Comparison of ENCODE assay signal across 23 cellular contexts in genomic region chr5:6869677-6870076, GRCh38.
"Had no signal": no experiment of that assay in that cellular context is flagged by ENCODE, and none has a peak within 500 bp of the region (broad histone marks: within the 10 kb centered on the region; RNA-seq: fewer than 3 reads in every experiment).

No MANE protein-coding gene starts in this region.

- H3K27ac ChIP-seq: SJSA1, SK-N-MC had no signal

- FAIRE-seq: HepG2, RCC 7860 had no signal

- H3K9me3 ChIP-seq: MG63, SJSA1 had no signal

- H3K4me3 ChIP-seq: MG63, SJSA1, SK-N-MC had no signal

- H3K4me1 ChIP-seq: SJSA1 had no signal

- H3K36me3 ChIP-seq: MG63, SJSA1 had no signal

- DNase-seq: IMR-90, Karpas-422, KG1, MG63, NCI-H1092 treated with DMSO at 0.1 percent for 48 hours, NCI-H1436, NCI-H187, NCI-H2029, NCI-H2081 treated with DMSO at 0.1 percent for 48 hours, NCI-H2171, NCI-H226, NCI-H446, NCI-H510A, NCI-H524 treated with DMSO at 0.1 percent for 48 hours, NCI-H69, NCI-H774, Right ventricle myocardium superior, RPMI8226, SIG-M5 had no signal

- ATAC-seq: HepG2 had no signal

- H3K27me3 ChIP-seq: MG63, SJSA1 had no signal
